9 cellular contexts compared by ENCODE assay signal in the genomic region with DNA sequence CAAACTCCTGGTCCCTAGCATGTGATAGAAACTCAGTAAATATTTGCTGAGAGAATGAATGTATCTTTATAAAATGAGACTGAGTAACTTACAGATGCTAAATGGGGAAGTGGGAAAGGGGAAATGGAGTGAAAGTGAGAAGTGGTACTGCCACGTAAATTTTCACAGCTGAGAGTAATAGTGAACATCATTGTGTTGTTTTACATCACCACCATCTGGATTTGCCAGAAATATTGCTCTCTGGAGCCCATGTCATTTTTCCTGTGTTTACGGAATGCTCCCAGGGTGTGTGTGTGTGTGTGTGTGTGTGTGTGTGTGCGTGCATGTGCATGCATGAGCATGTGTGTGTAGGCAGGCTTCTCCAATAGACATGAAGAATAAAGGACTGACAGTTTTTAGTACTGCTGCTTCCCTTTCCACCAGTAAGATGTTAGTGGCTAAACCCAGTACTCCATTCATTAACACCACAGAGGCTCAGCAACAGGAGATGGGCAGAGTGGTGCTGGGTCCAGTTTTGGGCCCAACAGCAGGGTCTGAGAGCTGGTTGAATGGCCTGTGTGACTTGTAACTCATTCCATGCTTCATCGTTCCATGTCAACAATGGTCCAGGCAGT.
DNase-seq lines count a peak whose midpoint lies in the region; ATAC-seq and TF ChIP-seq lines count a peak whose summit lies in the region.
"Had no signal": no experiment of that assay in that cellular context is flagged by ENCODE, and none has a peak within 500 bp of the region (broad histone marks: within the 10 kb centered on the region; RNA-seq: fewer than 3 reads in every experiment).

No MANE protein-coding gene starts in this region.

- peak; percentile 93 for ATAC-seq in GM19324 (IDR thresholded peaks at IDR 0.05; ENCODE audit: low FRiP score, unreplicated experiment)
- ATAC-seq in HG02885 (IDR thresholded peaks at IDR 0.05; ENCODE audit: poor library complexity, unreplicated experiment): peak; percentile 84
- ATAC-seq in SK-N-SH treated with all-trans-retinoic acid at 6 μM for 48 hours: no peak

- DNase-seq in NOMO-1 (lab: John Stamatoyannopoulos, UW; ENCODE audit: unreplicated experiment in 2 of 2) (peak; percentile 78 to 96), superior temporal gyrus (ENCODE audit: extremely low spot score) (peak; percentile 67), amniotic stem cell (lab: John Stamatoyannopoulos, UW) (no peak), NCI-H2107 (lab: John Stamatoyannopoulos, UW) (no peak), HK-2 (ENCODE audit: unreplicated experiment) (no peak)
- DNase-seq: stimulated activated CD4-positive, alpha-beta T cell treated with anti-CD3 and anti-CD28 coated beads, Interleukin-4, amount 100 ng/mL, for 4 hours had no signal

TF ChIP-seq in SK-N-SH treated with all-trans-retinoic acid at 6 μM for 48 hours, 23 proteins besides CTCF, POLR2A, EP300 and RAD21:
- no peak for TF ChIP-seq ZNF8 (CRISPR knock-in tag; IDR thresholded peaks at IDR 0.05)
TF ChIP-seq in SK-N-SH treated with all-trans-retinoic acid at 6 μM for 48 hours: peak in this region for 0.

Comparison
In these comparisons a context has a peak if more than half of its experiments do, and no peak if none do; other contexts are left out.
1. DNase-seq: peak in NOMO-1 (2 of 2) and superior temporal gyrus (single experiment); none in amniotic stem cell (single experiment), NCI-H2107 (single experiment) and HK-2 (single experiment).